ENCODE assay signal across 8 cellular contexts in genomic region chr2:130963849-130964793, GRCh38.
DNase-seq lines count a peak whose midpoint lies in the region; ATAC-seq, FAIRE-seq and TF ChIP-seq lines count a peak whose summit lies in the region.

No MANE protein-coding gene starts in this region.

- TF ChIP-seq RAD21 in K562 (CRISPR knock-in tag; conservative IDR thresholded peaks at IDR 0.05 in 1 of 2, IDR thresholded peaks at IDR 0.05 in 1 of 2), result peak in 1 of 2 experiments; percentile 20; a peak in 1 of 4 replicates

- H3K27me3 ChIP-seq in CD8-positive, alpha-beta T cell (ENCODE audit: insufficient read depth, low read length), result peaks cover 16% of the 10 kb centered on the region
- H3K27me3 ChIP-seq in K562 (ENCODE audit: control insufficient read depth in 2 of 2, insufficient read depth in 2 of 2, low read length in 2 of 2), result peaks cover 21 to 66% of the 10 kb centered on the region in 2 experiments
- peaks cover 18% of the 10 kb centered on the region for H3K27me3 ChIP-seq in mesendoderm (ENCODE audit: insufficient read depth, low read length, poor library complexity)
- H3K27me3 ChIP-seq in gastroesophageal sphincter, result peaks cover 82% of the 10 kb centered on the region

- H3K4me3 ChIP-seq in CD8-positive, alpha-beta T cell (ENCODE audit: low read depth, low read length), result no peak overlapping the region
- H3K4me3 ChIP-seq in K562 (no peak overlapping the region), mesendoderm (ENCODE audit: low read length) (no peak overlapping the region), gastroesophageal sphincter (peak overlapping the region in 1 of 2 donors; percentile 40)

- TF ChIP-seq POLR2A in K562 (conservative IDR thresholded peaks at IDR 0.05), result no peak
- TF ChIP-seq POLR2A in gastroesophageal sphincter (IDR thresholded peaks at IDR 0.05), result no peak

- no peaks in the 10 kb centered on the region for H3K9me1 ChIP-seq in K562 (ENCODE audit: control insufficient read depth, insufficient read depth, low read length)

- no peaks in the 10 kb centered on the region for H3K9me3 ChIP-seq in CD8-positive, alpha-beta T cell (ENCODE audit: low read length)
- H3K9me3 ChIP-seq in K562 (replicated peaks; ENCODE audit: control insufficient read depth, insufficient read depth, low read depth, low read length) (no peaks in the 10 kb centered on the region), gastroesophageal sphincter (no peaks in the 10 kb centered on the region)

- peak overlapping the region; percentile 43 for H3K56ac ChIP-seq in mesendoderm (ENCODE audit: low read length)

- ATAC-seq in CD8-positive, alpha-beta T cell, result no peak
- ATAC-seq in K562 (peak; percentile 93), gastroesophageal sphincter (no peak)

- H4K5ac ChIP-seq in mesendoderm (ENCODE audit: low read length), result no peak overlapping the region

- H3K79me1 ChIP-seq in mesendoderm (ENCODE audit: low read length), result no peaks in the 10 kb centered on the region

- no peaks in the 10 kb centered on the region for H3K36me3 Mint-ChIP-seq in CD8-positive, alpha-beta T cell
- no peaks in the 10 kb centered on the region for H3K36me3 Mint-ChIP-seq in HFFc6 (ENCODE audit: low read depth)

- no peak overlapping the region for H2BK15ac ChIP-seq in mesendoderm (replicated peaks; ENCODE audit: low read depth)

- H3K36me3 ChIP-seq in CD8-positive, alpha-beta T cell (ENCODE audit: insufficient read depth, low read length), result no peaks in the 10 kb centered on the region
- H3K36me3 ChIP-seq in K562 (ENCODE audit: control insufficient read depth, insufficient read depth, low read length) (no peaks in the 10 kb centered on the region), mesendoderm (ENCODE audit: control insufficient read depth, insufficient read depth, low read length) (no peaks in the 10 kb centered on the region), gastroesophageal sphincter (no peaks in the 10 kb centered on the region)

- H3K9me3 Mint-ChIP-seq in CD8-positive, alpha-beta T cell, result no peaks in the 10 kb centered on the region
- H3K9me3 Mint-ChIP-seq in HFFc6, result no peaks in the 10 kb centered on the region; the same call in 1 of the 2 replicates

- no peak overlapping the region for H3K9ac ChIP-seq in K562 (ENCODE audit: insufficient read depth in 1 of 2, low read depth in 2 of 2, low read length in 2 of 2)
- H3K9ac ChIP-seq in mesendoderm (ENCODE audit: low read length), result no peak overlapping the region

- TF ChIP-seq CTCF in CD8-positive, alpha-beta T cell (IDR thresholded peaks at IDR 0.05), result no peak
- peak; percentile 22; the same call in 1 of the 2 replicates for TF ChIP-seq CTCF in HFFc6 (IDR thresholded peaks at IDR 0.05)
- peak; percentile 40 to 70 (median 51); a peak in 5 of 6 replicates for TF ChIP-seq CTCF in K562 (IDR thresholded peaks at IDR 0.05 in 2 of 3, conservative IDR thresholded peaks at IDR 0.05 in 1 of 3; ENCODE audit: insufficient read depth in 2 of 3, low read depth in 1 of 3, low read length in 3 of 3)
- peak in 1 of 4 experiments; percentile 32 for TF ChIP-seq CTCF in gastroesophageal sphincter (IDR thresholded peaks at IDR 0.05)

- H4K8ac ChIP-seq in mesendoderm (ENCODE audit: low read depth, low read length), result no peak overlapping the region

- H3K27me3 Mint-ChIP-seq in CD8-positive, alpha-beta T cell (ENCODE audit: low read depth), result peaks cover 43% of the 10 kb centered on the region
- peaks cover 24% of the 10 kb centered on the region for H3K27me3 Mint-ChIP-seq in HFFc6 (ENCODE audit: insufficient read depth)

- H3K4ac ChIP-seq in mesendoderm (ENCODE audit: low read depth, low read length), result no peak overlapping the region

- H2AK5ac ChIP-seq in mesendoderm (ENCODE audit: low read length), result no peak overlapping the region

- H3K27ac Mint-ChIP-seq in CD8-positive, alpha-beta T cell, result no peak overlapping the region
- no peak overlapping the region for H3K27ac Mint-ChIP-seq in HFFc6

- no peak for DNase-seq in CD8-positive, alpha-beta T cell
- no peak for DNase-seq in HFFc6
- DNase-seq in K562 (ENCODE audit: extremely low read depth in 1 of 4, low spot score in 3 of 4), result peak; percentile 34 to 56 (median 38)
- DNase-seq in mesendoderm, result peak; percentile 84
- DNase-seq in NK-92 (lab: John Stamatoyannopoulos, UW; ENCODE audit: unreplicated experiment), result no peak
- DNase-seq in amniotic stem cell (lab: John Stamatoyannopoulos, UW), result no peak
- no peak for DNase-seq in epidermal melanocyte (ENCODE audit: insufficient read length, low spot score)

- CTCF ChIA-PET in CD8-positive, alpha-beta T cell (lab: Charles Lee), result no interaction called here
- CTCF ChIA-PET in K562 (lab: Yijun Ruan, JAX; ENCODE audit: low intra/inter-chr PET ratio), result no interaction called here

- H4K20me1 ChIP-seq in K562 (replicated peaks; ENCODE audit: control insufficient read depth, insufficient read depth, low read length), result no peaks in the 10 kb centered on the region

- H3K23ac ChIP-seq in mesendoderm (ENCODE audit: low read length), result no peak overlapping the region

- no peak overlapping the region for H2BK120ac ChIP-seq in mesendoderm (ENCODE audit: low read depth, low read length)

- POLR2A ChIA-PET in CD8-positive, alpha-beta T cell (lab: Charles Lee), result no interaction called here
- POLR2A ChIA-PET in K562 (lab: Yijun Ruan, JAX), result no interaction called here

- peak overlapping the region; percentile 67 for H3K4me3 Mint-ChIP-seq in CD8-positive, alpha-beta T cell
- H3K4me3 Mint-ChIP-seq in HFFc6, result no peak overlapping the region

- peaks cover 7% of the 10 kb centered on the region for H3K4me1 ChIP-seq in CD8-positive, alpha-beta T cell (ENCODE audit: insufficient read depth, low read length)
- H3K4me1 ChIP-seq in K562 (replicated peaks in 1 of 2; ENCODE audit: control insufficient read depth in 2 of 2, insufficient read depth in 2 of 2, low read length in 2 of 2) (peaks cover 0 to 5% of the 10 kb centered on the region in 2 experiments; a peak in 2 of 5 replicates), mesendoderm (ENCODE audit: control insufficient read depth, low read depth, low read length) (peaks cover 2% of the 10 kb centered on the region), gastroesophageal sphincter (peaks cover 0 to 21% (median 5%) of the 10 kb centered on the region in 3 donors)

- H3K4me2 ChIP-seq in K562 (ENCODE audit: insufficient read depth, low read length), result no peak overlapping the region
- peak overlapping the region; percentile 44 for H3K4me2 ChIP-seq in mesendoderm (ENCODE audit: low read length)

- peak; percentile 40 for FAIRE-seq in K562 (lab: Jason Lieb, UNC)

- H3K79me2 ChIP-seq in K562 (ENCODE audit: control insufficient read depth, insufficient read depth, low read length) (no peaks in the 10 kb centered on the region), mesendoderm (ENCODE audit: control insufficient read depth, insufficient read depth, low read length) (no peaks in the 10 kb centered on the region)

- H3K27ac ChIP-seq in CD8-positive, alpha-beta T cell (ENCODE audit: low read depth, low read length), result no peak overlapping the region
- no peak overlapping the region for H3K27ac ChIP-seq in K562 (ENCODE audit: extremely low read depth, low read depth, low read length)
- no peak overlapping the region for H3K27ac ChIP-seq in mesendoderm (ENCODE audit: low read depth, low read length)
- no peak overlapping the region for H3K27ac ChIP-seq in gastroesophageal sphincter

- no peak overlapping the region for H2AFZ ChIP-seq in K562 (ENCODE audit: low read depth, low read length)

- H2BK5ac ChIP-seq in mesendoderm (ENCODE audit: low read length), result no peak overlapping the region

- intact Hi-C loops in CD8-positive, alpha-beta T cell (cut with DNase I, micrococcal nuclease), result no loop called here
- intact Hi-C loops in K562 (cut with micrococcal nuclease), result no loop called here

- in situ Hi-C loops in K562 (cut with MboI), result no loop called here

- H3K18ac ChIP-seq in mesendoderm (ENCODE audit: low read length), result peak overlapping the region; percentile 9

- WGBS in K562 (ENCODE audit: insufficient coverage, low coverage, missing lambda C conversion rate), result 15% methylated on average over 49 of the region's 84 CpGs
- WGBS in mesendoderm (ENCODE audit: extremely low coverage, insufficient coverage, low lambda C conversion rate), result no CpG with 5 or more reads among the region's 84 CpGs
- 2% methylated on average over 22 of the region's 84 CpGs; no CpG with 5 or more reads in 1 of the 2 donors for WGBS in gastroesophageal sphincter (ENCODE audit: low coverage in 1 of 2), 2 donors

- TF ChIP-seq EP300 in K562 (IDR thresholded peaks at IDR 0.05; ENCODE audit: low read length) (no peak), gastroesophageal sphincter (IDR thresholded peaks at IDR 0.05) (no peak)

- BruUV-seq in K562 (replicated peaks; lab: Mats Ljungman, UMichigan), result no TSS peak

- peaks cover 14% of the 10 kb centered on the region for H3K4me1 Mint-ChIP-seq in CD8-positive, alpha-beta T cell (ENCODE audit: low read depth)
- H3K4me1 Mint-ChIP-seq in HFFc6 (ENCODE audit: low read depth), result no peaks in the 10 kb centered on the region

TF ChIP-seq in K562, 482 proteins besides CTCF, POLR2A, EP300 and RAD21 (continues in another document):
- TF ChIP-seq SREBF1 (IDR thresholded peaks at IDR 0.05; ENCODE audit: borderline replicate concordance, low read depth, low read length) (no peak), HDGF (IDR thresholded peaks at IDR 0.05) (no peak), CREB1 (IDR thresholded peaks at IDR 0.05) (no peak), CREB1 (CRISPR knock-in tag; IDR thresholded peaks at IDR 0.05) (no peak), TRIM24 (IDR thresholded peaks at IDR 0.05) (no peak), ZNF830 (CRISPR knock-in tag; IDR thresholded peaks at IDR 0.05) (no peak)
- TF ChIP-seq, protein P1, sequence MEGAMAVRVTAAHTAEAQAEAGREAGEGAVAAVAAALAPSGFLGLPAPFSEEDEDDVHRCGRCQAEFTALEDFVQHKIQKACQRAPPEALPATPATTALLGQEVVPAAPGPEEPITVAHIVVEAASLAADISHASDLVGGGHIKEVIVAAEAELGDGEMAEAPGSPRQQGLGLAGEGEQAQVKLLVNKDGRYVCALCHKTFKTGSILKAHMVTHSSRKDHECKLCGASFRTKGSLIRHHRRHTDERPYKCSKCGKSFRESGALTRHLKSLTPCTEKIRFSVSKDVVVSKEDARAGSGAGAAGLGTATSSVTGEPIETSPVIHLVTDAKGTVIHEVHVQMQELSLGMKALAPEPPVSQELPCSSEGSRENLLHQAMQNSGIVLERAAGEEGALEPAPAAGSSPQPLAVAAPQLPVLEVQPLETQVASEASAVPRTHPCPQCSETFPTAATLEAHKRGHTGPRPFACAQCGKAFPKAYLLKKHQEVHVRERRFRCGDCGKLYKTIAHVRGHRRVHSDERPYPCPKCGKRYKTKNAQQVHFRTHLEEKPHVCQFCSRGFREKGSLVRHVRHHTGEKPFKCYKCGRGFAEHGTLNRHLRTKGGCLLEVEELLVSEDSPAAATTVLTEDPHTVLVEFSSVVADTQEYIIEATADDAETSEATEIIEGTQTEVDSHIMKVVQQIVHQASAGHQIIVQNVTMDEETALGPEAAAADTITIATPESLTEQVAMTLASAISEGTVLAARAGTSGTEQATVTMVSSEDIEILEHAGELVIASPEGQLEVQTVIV (CRISPR knock-in tag; IDR thresholded peaks at IDR 0.05; ENCODE audit: borderline replicate concordance), result no peak

Comparison
In these comparisons a context has a peak if more than half of its experiments do, and no peak if none do; other contexts are left out.
1. DNase-seq: peak in K562 (4 of 4) and mesendoderm (single experiment); none in CD8-positive, alpha-beta T cell (0 of 7), HFFc6 (single experiment), NK-92 (single experiment), amniotic stem cell (single experiment) and epidermal melanocyte (single experiment).